Comparison of ENCODE assay signal across 8 cellular contexts in genomic region chr4:169757575-169758184, GRCh38. TPM values are rescaled to one million over a fixed set of nuclear protein-coding genes. Genes with fewer than 3 reads are reported as not detected.
DNase-seq lines count a peak whose midpoint lies in the region; ATAC-seq and TF ChIP-seq lines count a peak whose summit lies in the region.

HPF1 (minus strand) TSS chr4:169757944; CDS start chr4:169757877, 67 bp downstream.

- no peaks in the 10 kb centered on the region for H3K27me3 Mint-ChIP-seq in activated naive CD8-positive, alpha-beta T cell

- H3K4me1 ChIP-seq in osteoblast (ENCODE audit: insufficient read depth, low read length) (peaks cover 13% of the 10 kb centered on the region), thoracic aorta (ENCODE audit: control insufficient read depth in 1 of 2, low read depth in 2 of 2) (peaks cover 7 to 19% of the 10 kb centered on the region in 2 donors)

- peaks cover 32% of the 10 kb centered on the region for H3K79me2 ChIP-seq in osteoblast (ENCODE audit: insufficient read depth, low read length)

- peaks cover 5% of the 10 kb centered on the region for H4K20me1 ChIP-seq in osteoblast (ENCODE audit: insufficient read depth, low read length)

- H2AFZ ChIP-seq in osteoblast (ENCODE audit: low read length), result peak within 1 kb of the TSS; percentile 90

- H3K36me3 Mint-ChIP-seq in activated naive CD8-positive, alpha-beta T cell, result no peaks in the 10 kb centered on the region

- H3K4me1 Mint-ChIP-seq in activated naive CD8-positive, alpha-beta T cell (ENCODE audit: low read depth), result peaks cover 26% of the 10 kb centered on the region

- no peaks in the 10 kb centered on the region for H3K9me3 Mint-ChIP-seq in activated naive CD8-positive, alpha-beta T cell (ENCODE audit: low read depth)

- H3K4me3 Mint-ChIP-seq in activated naive CD8-positive, alpha-beta T cell, result peak within 1 kb of the TSS; percentile 96

- peak within 1 kb of the TSS; percentile 84 for H3K4me2 ChIP-seq in osteoblast (ENCODE audit: insufficient read depth, low read length)

- H3K27ac ChIP-seq in osteoblast (ENCODE audit: low read depth, low read length) (peak within 1 kb of the TSS; percentile 18), thoracic aorta (peak within 1 kb of the TSS; percentile 45 to 62)

- no peaks in the 10 kb centered on the region for H3K9me3 ChIP-seq in osteoblast (ENCODE audit: low read depth, low read length)
- H3K9me3 ChIP-seq in thoracic aorta, result no peaks in the 10 kb centered on the region

- peak within 1 kb of the TSS; percentile 70 for H3K27ac Mint-ChIP-seq in activated naive CD8-positive, alpha-beta T cell

- peak; percentile 92 for DNase-seq in NCI-H1092 (lab: John Stamatoyannopoulos, UW)
- DNase-seq in SKM-1 treated with dmso at 0.1 percent for 144 hours (lab: John Stamatoyannopoulos, UW; ENCODE audit: unreplicated experiment), result peak; percentile 86
- DNase-seq in glomerular endothelial cell (ENCODE audit: extremely low read depth, low read depth, low spot score), result peak; percentile 23
- peak; percentile 93 for DNase-seq in osteoblast (ENCODE audit: insufficient read length, low spot score, missing footprints)
- peak; percentile 53 for DNase-seq in thoracic aorta (ENCODE audit: low spot score)

- no peak for TF ChIP-seq CTCF in osteoblast (IDR thresholded peaks at IDR 0.05; ENCODE audit: extremely low read depth, low read depth, low read length)
- TF ChIP-seq CTCF in thoracic aorta (IDR thresholded peaks at IDR 0.05), result no peak

- H3K27me3 ChIP-seq in osteoblast (ENCODE audit: insufficient read depth, low read length) (no peaks in the 10 kb centered on the region), thoracic aorta (replicated peaks; ENCODE audit: insufficient read depth) (no peaks in the 10 kb centered on the region)

- H3K4me3 ChIP-seq in GM08714 (ENCODE audit: low read length) (peak within 1 kb of the TSS; percentile 72), osteoblast (ENCODE audit: insufficient read depth, low read length) (peak within 1 kb of the TSS; percentile 79), thoracic aorta (peak within 1 kb of the TSS; percentile 80)

- peak; percentile 96 for ATAC-seq in HG02588 (IDR thresholded peaks at IDR 0.05; ENCODE audit: unreplicated experiment)
- peak; percentile 89 for ATAC-seq in thoracic aorta (ENCODE audit: insufficient number of reproducible peaks, low FRiP score, low read depth)

- peaks cover 3% of the 10 kb centered on the region for H3K36me3 ChIP-seq in osteoblast (ENCODE audit: insufficient read depth, low read length)
- no peaks in the 10 kb centered on the region for H3K36me3 ChIP-seq in thoracic aorta

RNA-seq across cellular contexts. Expression of gene HPF1, which starts in this region (rescaled TPM):
- 17.9 and 20.6 TPM in 2 replicates for total RNA-seq in glomerular endothelial cell
- total RNA-seq in osteoblast, result 18.9 and 20.6 TPM in 2 replicates
- total RNA-seq in thoracic aorta, result 10 to 100 TPM; 18.7 to 50.7 TPM

Comparison
In these comparisons a context has a peak if more than half of its experiments do, and no peak if none do; other contexts are left out.
1. Peak in every context shown above with its lines: DNase-seq, ATAC-seq, H3K4me3 ChIP-seq and H3K27ac ChIP-seq.
2. DNase-seq: peak in every context shown above with its lines; median percentile 93 in osteoblast; 92 in NCI-H1092; 86 in SKM-1 treated with dmso at 0.1 percent for 144 hours; 53 in thoracic aorta; 23 in glomerular endothelial cell.